8 cellular contexts compared by ENCODE assay signal in the genomic region with DNA sequence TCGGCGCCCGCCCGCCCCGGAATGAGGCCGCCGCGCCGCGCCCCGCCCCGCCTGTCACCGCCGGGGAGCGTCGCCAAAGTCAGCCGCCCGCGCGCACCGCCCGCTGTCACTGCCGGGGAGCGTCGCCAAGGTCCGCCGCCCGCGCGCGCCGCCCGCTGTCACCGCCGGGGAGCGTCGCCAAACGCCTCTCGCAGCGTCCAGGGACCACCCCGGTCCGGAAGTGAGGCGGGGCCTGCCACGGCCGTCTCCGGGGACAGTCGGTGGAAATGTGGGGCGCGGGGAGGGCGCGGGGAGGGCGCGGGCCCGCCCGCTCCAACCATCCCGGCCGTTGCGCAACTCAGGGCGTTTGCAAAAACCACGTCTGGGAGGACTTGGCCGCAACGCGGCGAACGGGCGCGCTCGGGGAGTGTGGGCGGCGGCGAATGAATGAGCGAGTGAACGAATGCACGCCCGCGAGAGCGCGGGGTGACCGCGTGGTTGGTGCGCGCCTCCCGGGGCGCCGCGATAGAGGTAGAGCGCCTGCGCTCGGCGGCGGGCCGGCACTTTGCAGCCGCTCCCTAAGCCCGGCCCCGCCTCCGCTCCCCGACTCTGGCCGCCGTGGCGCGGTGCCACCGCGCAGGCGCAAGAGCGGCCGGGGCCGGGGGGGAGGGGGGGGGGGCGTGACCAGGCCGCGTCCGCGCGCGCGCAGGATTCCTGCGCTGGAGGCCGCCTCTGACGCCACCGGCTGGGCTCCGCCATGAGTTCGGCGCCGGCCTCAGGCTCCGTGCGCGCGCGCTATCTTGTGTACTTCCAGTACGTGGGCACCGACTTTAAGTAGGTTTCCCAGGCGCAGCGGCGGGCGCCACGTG. TPM values are rescaled to one million over a fixed set of nuclear protein-coding genes. Genes with fewer than 3 reads are reported as not detected.
A peak's percentile ranks its signal among the peaks of the same experiment; 100 is the strongest.
DNase-seq lines count a peak whose midpoint lies in the region; ATAC-seq, FAIRE-seq and TF ChIP-seq lines count a peak whose summit lies in the region.

A gene with protein sequence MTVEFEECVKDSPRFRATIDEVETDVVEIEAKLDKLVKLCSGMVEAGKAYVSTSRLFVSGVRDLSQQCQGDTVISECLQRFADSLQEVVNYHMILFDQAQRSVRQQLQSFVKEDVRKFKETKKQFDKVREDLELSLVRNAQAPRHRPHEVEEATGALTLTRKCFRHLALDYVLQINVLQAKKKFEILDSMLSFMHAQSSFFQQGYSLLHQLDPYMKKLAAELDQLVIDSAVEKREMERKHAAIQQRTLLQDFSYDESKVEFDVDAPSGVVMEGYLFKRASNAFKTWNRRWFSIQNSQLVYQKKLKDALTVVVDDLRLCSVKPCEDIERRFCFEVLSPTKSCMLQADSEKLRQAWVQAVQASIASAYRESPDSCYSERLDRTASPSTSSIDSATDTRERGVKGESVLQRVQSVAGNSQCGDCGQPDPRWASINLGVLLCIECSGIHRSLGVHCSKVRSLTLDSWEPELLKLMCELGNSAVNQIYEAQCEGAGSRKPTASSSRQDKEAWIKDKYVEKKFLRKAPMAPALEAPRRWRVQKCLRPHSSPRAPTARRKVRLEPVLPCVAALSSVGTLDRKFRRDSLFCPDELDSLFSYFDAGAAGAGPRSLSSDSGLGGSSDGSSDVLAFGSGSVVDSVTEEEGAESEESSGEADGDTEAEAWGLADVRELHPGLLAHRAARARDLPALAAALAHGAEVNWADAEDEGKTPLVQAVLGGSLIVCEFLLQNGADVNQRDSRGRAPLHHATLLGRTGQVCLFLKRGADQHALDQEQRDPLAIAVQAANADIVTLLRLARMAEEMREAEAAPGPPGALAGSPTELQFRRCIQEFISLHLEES (minus strand): TSS at position 23 of the 848 bp plus-strand sequence. CDS start 115 bp downstream, outside the sequence.
A gene with protein sequence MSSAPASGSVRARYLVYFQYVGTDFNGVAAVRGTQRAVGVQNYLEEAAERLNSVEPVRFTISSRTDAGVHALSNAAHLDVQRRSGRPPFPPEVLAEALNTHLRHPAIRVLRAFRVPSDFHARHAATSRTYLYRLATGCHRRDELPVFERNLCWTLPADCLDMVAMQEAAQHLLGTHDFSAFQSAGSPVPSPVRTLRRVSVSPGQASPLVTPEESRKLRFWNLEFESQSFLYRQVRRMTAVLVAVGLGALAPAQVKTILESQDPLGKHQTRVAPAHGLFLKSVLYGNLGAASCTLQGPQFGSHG (plus strand): TSS at position 690 of the 848 bp plus-strand sequence. CDS start 47 bp downstream, at position 737.

- H4K91ac ChIP-seq in neuronal stem cell (ENCODE audit: low read depth, low read length, poor library complexity) = no peak within 1 kb of the TSS

- no peak for FAIRE-seq in H54 (lab: Jason Lieb, UNC)

- ATAC-seq in foreskin keratinocyte = peak; percentile 60

- H2AK5ac ChIP-seq in neuronal stem cell (ENCODE audit: low read depth, low read length) = peak within 1 kb of the TSS; percentile 100

- H3K27me3 ChIP-seq in foreskin keratinocyte (no peaks in the 10 kb centered on the region), neuronal stem cell (ENCODE audit: control insufficient read depth in 3 of 3, insufficient read depth in 3 of 3, low read depth in 1 of 3, low read length in 3 of 3) (peaks cover 0 to 2% (median 0%) of the 10 kb centered on the region in 3 experiments), subcutaneous abdominal adipose tissue (ENCODE audit: control insufficient read depth in 5 of 5, insufficient read depth in 4 of 5, low read length in 5 of 5) (no peaks in the 10 kb centered on the region)

- peak within 1 kb of the TSS; percentile 96 for H3K23ac ChIP-seq in neuronal stem cell (ENCODE audit: low read depth, low read length, poor library complexity)

- H3K4me3 ChIP-seq in neuronal stem cell (ENCODE audit: low read length in 2 of 2) (peak within 1 kb of the TSS; percentile 75 to 94), subcutaneous abdominal adipose tissue (ENCODE audit: low read depth in 1 of 5, low read length in 5 of 5) (peak within 1 kb of the TSS; percentile 62 to 93 (median 78))

- peak within 1 kb of the TSS; percentile 96 for H2AFZ ChIP-seq in neuronal stem cell (ENCODE audit: low read length)

- H3K27ac ChIP-seq in foreskin keratinocyte (peak within 1 kb of the TSS; percentile 33), neuronal stem cell (replicated peaks; ENCODE audit: low read length) (peak within 1 kb of the TSS; percentile 85), subcutaneous abdominal adipose tissue (ENCODE audit: low read depth, low read length) (peak within 1 kb of the TSS; percentile 69)

- peak within 1 kb of the TSS; percentile 82 for H4K8ac ChIP-seq in neuronal stem cell (ENCODE audit: low read depth, low read length)

- H3K36me3 ChIP-seq in neuronal stem cell (replicated peaks in 1 of 2; ENCODE audit: control insufficient read depth in 2 of 2, insufficient read depth in 2 of 2, low read length in 2 of 2) = peaks cover 27 to 39% of the 10 kb centered on the region in 2 donors
- peaks cover 0 to 34% (median 28%) of the 10 kb centered on the region in 5 donors for H3K36me3 ChIP-seq in subcutaneous abdominal adipose tissue (ENCODE audit: control insufficient read depth in 5 of 5, insufficient read depth in 5 of 5, low read length in 5 of 5)

- H3K4me2 ChIP-seq in neuronal stem cell (ENCODE audit: insufficient read depth, low read length, poor library complexity, severe bottlenecking) = peak within 1 kb of the TSS; percentile 93

- H3K4me1 ChIP-seq in foreskin keratinocyte (peaks cover 15% of the 10 kb centered on the region), neuronal stem cell (ENCODE audit: control insufficient read depth in 2 of 2, insufficient read depth in 1 of 2, low read depth in 1 of 2, low read length in 2 of 2) (peaks cover 36 to 38% of the 10 kb centered on the region in 2 donors), subcutaneous abdominal adipose tissue (ENCODE audit: control insufficient read depth in 5 of 5, insufficient read depth in 5 of 5, low read length in 5 of 5) (peaks cover 5 to 56% (median 53%) of the 10 kb centered on the region in 5 donors)

- H3K9ac ChIP-seq in neuronal stem cell (ENCODE audit: low read depth, low read length, poor library complexity) = peak within 1 kb of the TSS; percentile 97
- peak within 1 kb of the TSS in 4 of 5 donors; percentile 64 to 80 (median 70) for H3K9ac ChIP-seq in subcutaneous abdominal adipose tissue (ENCODE audit: low read length in 5 of 5)

- H3K9me3 ChIP-seq in neuronal stem cell (replicated peaks in 1 of 2; ENCODE audit: control insufficient read depth in 2 of 2, insufficient read depth in 1 of 2, low read depth in 1 of 2, low read length in 2 of 2) (no peaks in the 10 kb centered on the region), subcutaneous abdominal adipose tissue (ENCODE audit: control insufficient read depth in 5 of 5, low read length in 5 of 5) (no peaks in the 10 kb centered on the region)

- H3K4ac ChIP-seq in neuronal stem cell (ENCODE audit: low read length) = peak within 1 kb of the TSS; percentile 76

- WGBS in neuronal stem cell (ENCODE audit: extremely low coverage in 2 of 2, insufficient read length in 2 of 2, insufficient replicate concordance in 1 of 2), 2 donors = no CpG with 5 or more reads among the region's 135 CpGs

- peak within 1 kb of the TSS; percentile 98 for H3K18ac ChIP-seq in neuronal stem cell (ENCODE audit: low read length)

- peaks cover 19% of the 10 kb centered on the region for H3K79me1 ChIP-seq in neuronal stem cell (ENCODE audit: low read depth, low read length)

- peak; percentile 43; the same call in 1 of the 2 replicates for TF ChIP-seq POLR2A in H54 (IDR thresholded peaks at IDR 0.05; ENCODE audit: low read depth, low read length)

- peak; percentile 3 for TF ChIP-seq CTCF in foreskin keratinocyte (conservative IDR thresholded peaks at IDR 0.05)

- peak within 1 kb of the TSS; percentile 82 for H2BK5ac ChIP-seq in neuronal stem cell (ENCODE audit: low read length)

- H2BK120ac ChIP-seq in neuronal stem cell (ENCODE audit: low read depth, low read length) = peak within 1 kb of the TSS; percentile 61

- peak within 1 kb of the TSS; percentile 100 for H3K14ac ChIP-seq in neuronal stem cell (ENCODE audit: low read length)

- DNase-seq in EL (peak; percentile 92), H54 (ENCODE audit: insufficient read length, low spot score) (peak; percentile 92), M059J (ENCODE audit: low read depth) (peak; percentile 88), SIG-M5 treated with dmso at 0.1 percent for 504 hours (lab: John Stamatoyannopoulos, UW; ENCODE audit: unreplicated experiment) (peak; percentile 90), activated gamma-delta T cell treated with Interleukin-2 at 50 U/mL for 16 hours (peak; percentile 84), foreskin keratinocyte (peak; percentile 84 to 91), neuronal stem cell (ENCODE audit: low spot score) (peak; percentile 89)

- peak within 1 kb of the TSS; percentile 37 for H2BK15ac ChIP-seq in neuronal stem cell (ENCODE audit: low read length)

- peak within 1 kb of the TSS; percentile 46 for H2BK12ac ChIP-seq in neuronal stem cell (ENCODE audit: low read length)

RNA-seq across cellular contexts. Expression of the first gene that starts in this region (rescaled TPM):
- 13.9 and 15.3 TPM in 2 replicates for total RNA-seq in M059J (2014; rRNA removed; shearing (Covaris generic))
- total RNA-seq in foreskin keratinocyte = 26.7 and 33.0 TPM in 2 replicates
- polyA plus RNA-seq in foreskin keratinocyte = 18.9 and 24.0 TPM in 2 replicates
- polyA plus RNA-seq in neuronal stem cell (2013, experiment 1 of 2) = 19.8 TPM
- polyA plus RNA-seq in neuronal stem cell (2013, experiment 2 of 2) = 18.5 TPM

RNA-seq across cellular contexts. Expression of the second gene that starts in this region (rescaled TPM):
- 23.6 and 40.3 TPM in 2 replicates for total RNA-seq in M059J (2014; rRNA removed; shearing (Covaris generic))
- total RNA-seq in foreskin keratinocyte = 39.7 and 40.1 TPM in 2 replicates
- polyA plus RNA-seq in foreskin keratinocyte = 48.3 and 54.5 TPM in 2 replicates
- 15.2 TPM for polyA plus RNA-seq in neuronal stem cell (2013, experiment 1 of 2)
- 15.0 TPM for polyA plus RNA-seq in neuronal stem cell (2013, experiment 2 of 2)

Comparison
In these comparisons a context has a peak if more than half of its experiments do, and no peak if none do; other contexts are left out.
1. Peak in every context shown above with its lines: DNase-seq, ATAC-seq, H3K4me3 ChIP-seq and H3K27ac ChIP-seq.
2. H3K27ac ChIP-seq: peak in every context shown above with its lines; median percentile 85 in neuronal stem cell; 69 in subcutaneous abdominal adipose tissue; 33 in foreskin keratinocyte.